Comparison of ENCODE assay signal across 9 cellular contexts in genomic region chr16:84593825-84594724, GRCh38. TPM values are rescaled to one million over a fixed set of nuclear protein-coding genes. Genes with fewer than 3 reads are reported as not detected.
DNase-seq lines count a peak whose midpoint lies in the region; ATAC-seq lines count a peak whose summit lies in the region.
"Had no signal": no experiment of that assay in that cellular context is flagged by ENCODE, and none has a peak within 500 bp of the region (broad histone marks: within the 10 kb centered on the region; RNA-seq: fewer than 3 reads in every experiment).

No MANE protein-coding gene starts in this region.

- peak overlapping the region; percentile 22 for H3K27ac ChIP-seq in angular gyrus (ENCODE audit: low read depth, low read length)
- H3K27ac ChIP-seq: thyroid gland had no signal

- CTCF ChIA-PET in T-cell (lab: Charles Lee): interaction anchor here (0.6 to 1.7 kb wide), 10 partner anchors 14 to 129 kb away, joined by 3 to 7 read pairs (median 4); no protein-coding TSS in a partner anchor

- peak overlapping the region; percentile 95 to 97 for H3K27ac Mint-ChIP-seq in T-cell
- peak overlapping the region; percentile 93 to 99 (median 97) for H3K27ac Mint-ChIP-seq in naive thymus-derived CD8-positive, alpha-beta T cell

- peak overlapping the region; percentile 77 to 82 (median 82) for H3K4me3 Mint-ChIP-seq in T-cell
- H3K4me3 Mint-ChIP-seq in naive thymus-derived CD8-positive, alpha-beta T cell: peak overlapping the region; percentile 78 to 91 (median 83)

- peaks cover 59 to 68% (median 68%) of the 10 kb centered on the region in 3 donors for H3K4me1 Mint-ChIP-seq in T-cell
- peaks cover 41 to 77% (median 67%) of the 10 kb centered on the region in 4 donors for H3K4me1 Mint-ChIP-seq in naive thymus-derived CD8-positive, alpha-beta T cell

- ATAC-seq in HG03039 (IDR thresholded peaks at IDR 0.05; ENCODE audit: unreplicated experiment): peak; percentile 68
- ATAC-seq in T-cell (replicated peaks in 1 of 4): peak; percentile 84 to 92 (median 86)
- ATAC-seq in naive thymus-derived CD8-positive, alpha-beta T cell: peak; percentile 84 to 90

- POLR2A ChIA-PET in T-cell (lab: Charles Lee): interaction anchor here (0.5 to 0.6 kb wide), 2 partner anchors 22 to 482 kb away, joined by 3 to 10 read pairs; no protein-coding TSS in a partner anchor
- POLR2A ChIA-PET in naive thymus-derived CD8-positive, alpha-beta T cell (lab: Charles Lee): interaction anchor here (0.6 to 2.3 kb wide), 19 partner anchors 7 to 587 kb away, joined by 3 to 16 read pairs (median 4); partner anchors contain the start of gene COTL1

- H3K9me3 Mint-ChIP-seq in T-cell: no peaks in the 10 kb centered on the region
- no peaks in the 10 kb centered on the region for H3K9me3 Mint-ChIP-seq in naive thymus-derived CD8-positive, alpha-beta T cell

- H3K36me3 Mint-ChIP-seq in T-cell: peaks cover 26% of the 10 kb centered on the region
- H3K36me3 Mint-ChIP-seq in naive thymus-derived CD8-positive, alpha-beta T cell: peaks cover 0 to 24% (median 13%) of the 10 kb centered on the region in 3 donors

- DNase-seq in NCI-H748 (lab: John Stamatoyannopoulos, UW; ENCODE audit: unreplicated experiment): peak; percentile 13
- DNase-seq in NCI-H748 treated with DMSO at 0.1 percent for 48 hours (lab: John Stamatoyannopoulos, UW): no peak
- peak; percentile 54 to 91 (median 84) for DNase-seq in T-cell
- DNase-seq in naive thymus-derived CD8-positive, alpha-beta T cell: peak; percentile 51 to 89 (median 76)
- no peak for DNase-seq in AG08396 (ENCODE audit: low spot score)
- DNase-seq in hepatic stellate cell (ENCODE audit: low spot score): no peak

- H3K27me3 Mint-ChIP-seq in T-cell: no peaks in the 10 kb centered on the region
- H3K27me3 Mint-ChIP-seq in naive thymus-derived CD8-positive, alpha-beta T cell: no peaks in the 10 kb centered on the region

RNA-seq across cellular contexts. Expression of gene COTL1, which starts 23.8 kb away (rescaled TPM):
- 100 to 1,000 TPM; 205 to 265 (median 221) TPM for total RNA-seq in T-cell
- 100 to 1,000 TPM in 1 of 2 experiments, 10 to 100 TPM in 1; 99.1 to 101 TPM for total RNA-seq in naive thymus-derived CD8-positive, alpha-beta T cell
- 100 to 1,000 TPM; 341 to 512 (median 425) TPM for polyA plus RNA-seq in naive thymus-derived CD8-positive, alpha-beta T cell

RNA-seq across cellular contexts. Expression of gene KLHL36, which starts 54.2 kb away (rescaled TPM):
- 100 to 1,000 TPM in 3 of 5 donors, 10 to 100 TPM in 2; 96.1 to 135 (median 127) TPM for total RNA-seq in T-cell
- total RNA-seq in naive thymus-derived CD8-positive, alpha-beta T cell: 100 to 1,000 TPM; 151 to 157 TPM
- 10 to 100 TPM; 27.4 to 50.3 (median 32.0) TPM for polyA plus RNA-seq in naive thymus-derived CD8-positive, alpha-beta T cell

Comparison
In these comparisons a context has a peak if more than half of its experiments do, and no peak if none do; other contexts are left out.
1. DNase-seq: peak in NCI-H748 (single experiment), T-cell (34 of 34) and naive thymus-derived CD8-positive, alpha-beta T cell (10 of 10); none in NCI-H748 treated with DMSO at 0.1 percent for 48 hours (single experiment), AG08396 (single experiment) and hepatic stellate cell (single experiment).
2. Peak in every context shown above with its lines, with median percentiles within 50 percentile points of each other: ATAC-seq.